8 cellular contexts compared by ENCODE assay signal in genomic region chr9:99818439-99818992, GRCh38. TPM values are rescaled to one million over a fixed set of nuclear protein-coding genes. Genes with fewer than 3 reads are reported as not detected.
DNase-seq lines count a peak whose midpoint lies in the region; ATAC-seq, FAIRE-seq and TF ChIP-seq lines count a peak whose summit lies in the region.

No MANE protein-coding gene starts in this region.

- no peak for TF ChIP-seq CTCF in A673 (conservative IDR thresholded peaks at IDR 0.05; ENCODE audit: low read depth, low read length)
- TF ChIP-seq CTCF in IMR-90 (conservative IDR thresholded peaks at IDR 0.05; ENCODE audit: low read depth, low read length): no peak
- TF ChIP-seq CTCF in GM12878 (IDR thresholded peaks at IDR 0.05 in 2 of 3, conservative IDR thresholded peaks at IDR 0.05 in 1 of 3; ENCODE audit: control insufficient read depth in 2 of 3, extremely low read depth in 1 of 3, insufficient read depth in 1 of 3, low read depth in 3 of 3, low read length in 3 of 3): no peak

- H2AK5ac ChIP-seq in IMR-90 (ENCODE audit: low read depth, low read length): peak overlapping the region; percentile 20

- no peaks in the 10 kb centered on the region for H3K36me3 ChIP-seq in A673 (ENCODE audit: insufficient read depth, low read length, poor library complexity, severe bottlenecking)
- no peaks in the 10 kb centered on the region for H3K36me3 ChIP-seq in IMR-90 (ENCODE audit: control insufficient read depth, insufficient read depth, low read length)
- no peaks in the 10 kb centered on the region for H3K36me3 ChIP-seq in GM12878 (ENCODE audit: control insufficient read depth in 2 of 2, insufficient read depth in 2 of 2, low read length in 1 of 2)
- no peaks in the 10 kb centered on the region for H3K36me3 ChIP-seq in mesodermal cell (ENCODE audit: control insufficient read depth, insufficient read depth, low read length)

- H3K9me3 ChIP-seq in A673 (ENCODE audit: low read depth, low read length, poor library complexity, severe bottlenecking) (no peaks in the 10 kb centered on the region), IMR-90 (ENCODE audit: control insufficient read depth, insufficient read depth, low read length) (no peaks in the 10 kb centered on the region), GM12878 (replicated peaks; ENCODE audit: control insufficient read depth, insufficient read depth, low read length) (no peaks in the 10 kb centered on the region), mesodermal cell (ENCODE audit: control insufficient read depth, low read length) (no peaks in the 10 kb centered on the region)

- ATAC-seq in IMR-90 (ENCODE audit: low read depth) (no peak), GM12878 (no peak), HG03135 (IDR thresholded peaks at IDR 0.05; ENCODE audit: unreplicated experiment) (no peak), HG02981 (IDR thresholded peaks at IDR 0.05; ENCODE audit: unreplicated experiment) (no peak)

- peak overlapping the region; percentile 56; the same call in 1 of the 2 replicates for H3K9ac ChIP-seq in IMR-90 (ENCODE audit: low read depth, low read length)
- H3K9ac ChIP-seq in GM12878 (ENCODE audit: control insufficient read depth, insufficient read depth, low read length): peak overlapping the region; percentile 83

- H3K4me3 ChIP-seq in A673 (ENCODE audit: low read depth, low read length, poor library complexity, severe bottlenecking): peak overlapping the region; percentile 85
- peak overlapping the region; percentile 65; the same call in 1 of the 2 replicates for H3K4me3 ChIP-seq in IMR-90 (ENCODE audit: insufficient read depth, low read depth, low read length)
- peak overlapping the region; percentile 77 for H3K4me3 ChIP-seq in GM12878
- peak overlapping the region; percentile 71 for H3K4me3 ChIP-seq in mesodermal cell (ENCODE audit: extremely low read depth, insufficient read depth, low read length, poor library complexity, severe bottlenecking)

- H3K56ac ChIP-seq in IMR-90 (ENCODE audit: extremely low read depth, insufficient read depth, low read length): no peak overlapping the region

- intact Hi-C loops in A673 (cut with micrococcal nuclease; ENCODE audit: unreplicated experiment): no loop called here
- intact Hi-C loops in IMR-90 (cut with micrococcal nuclease): no loop called here
- intact Hi-C loops in GM12878 (cut with micrococcal nuclease; ENCODE audit: unreplicated experiment): loop anchor here (5.0 kb wide), 1 partner anchor 521 kb away; no protein-coding TSS in a partner anchor

- no peak for TF ChIP-seq EP300 in GM12878 (IDR thresholded peaks at IDR 0.05; ENCODE audit: borderline replicate concordance in 1 of 2, control insufficient read depth in 1 of 2, low read depth in 2 of 2, low read length in 2 of 2)

- H2BK120ac ChIP-seq in IMR-90 (ENCODE audit: low read depth, low read length): 0 out of 2 replicates have a peak overlapping the region, but pooled peaks have one; percentile 15

- peak overlapping the region; percentile 42; the same call in 2 of the 3 replicates for H2BK15ac ChIP-seq in IMR-90 (ENCODE audit: low read depth, low read length)

- H3K14ac ChIP-seq in IMR-90 (replicated peaks; ENCODE audit: low read depth, low read length): peak overlapping the region; percentile 79

- peak overlapping the region; percentile 46; the same call in 1 of the 2 replicates for H3K4ac ChIP-seq in IMR-90 (ENCODE audit: low read depth, low read length)

- peak overlapping the region; percentile 67; the same call in 1 of the 2 replicates for H3K23ac ChIP-seq in IMR-90 (ENCODE audit: low read depth, low read length)

- peaks cover 2% of the 10 kb centered on the region for H3K79me2 ChIP-seq in GM12878 (ENCODE audit: control insufficient read depth, insufficient read depth, low read length)

- TF ChIP-seq POLR2A in IMR-90 (IDR thresholded peaks at IDR 0.05; ENCODE audit: low read depth, low read length) (no peak), GM12878 (IDR thresholded peaks at IDR 0.05; ENCODE audit: low read depth, low read length) (no peak)

- in situ Hi-C loops in IMR-90 (cut with MboI; ENCODE audit: low sequenced_read_pairs): loop anchor here (25.0 kb wide), 2 partner anchors 394 to 556 kb away; no protein-coding TSS in a partner anchor
- in situ Hi-C loops in GM12878 (cut with MboI): loop anchor here (25.0 kb wide), 2 partner anchors 194 to 394 kb away; no protein-coding TSS in a partner anchor

- H4K5ac ChIP-seq in IMR-90 (ENCODE audit: low read depth, low read length): no peak overlapping the region

- H2BK20ac ChIP-seq in IMR-90 (ENCODE audit: low read depth, low read length): no peak overlapping the region; the same call in 1 of the 2 replicates

- H4K8ac ChIP-seq in IMR-90 (ENCODE audit: low read depth in 2 of 2, low read length in 2 of 2): peak overlapping the region in 1 of 2 experiments; percentile 4; a peak in 1 of 4 replicates

- dilution Hi-C loops in IMR-90 (cut with HindIII; ENCODE audit: low sequenced_read_pairs, unreplicated experiment): no loop called here

- no peak for FAIRE-seq in GM12878 (lab: Jason Lieb, UNC)

- H3K18ac ChIP-seq in IMR-90 (ENCODE audit: low read depth, low read length): no peak overlapping the region

- H2AFZ ChIP-seq in IMR-90 (replicated peaks; ENCODE audit: low read length, poor library complexity) (peak overlapping the region; percentile 67), GM12878 (ENCODE audit: control insufficient read depth, low read depth, low read length) (no peak overlapping the region)

- peaks cover 4% of the 10 kb centered on the region; the same call in 1 of the 2 replicates for H3K9me1 ChIP-seq in IMR-90 (ENCODE audit: insufficient read depth, low read length)

- H3K4me1 ChIP-seq in A673 (ENCODE audit: insufficient read depth, low read length, poor library complexity, severe bottlenecking) (peaks cover 14% of the 10 kb centered on the region), IMR-90 (ENCODE audit: control insufficient read depth, insufficient read depth, low read length) (peaks cover 9% of the 10 kb centered on the region), GM12878 (ENCODE audit: control insufficient read depth, insufficient read depth, low read length) (peaks cover 5% of the 10 kb centered on the region), mesodermal cell (ENCODE audit: control insufficient read depth, insufficient read depth, low read length, poor library complexity, severe bottlenecking) (peaks cover 1% of the 10 kb centered on the region)

- SMC1A ChIA-PET in GM12878 (lab: Charles Lee; ENCODE audit: uncharacterized antibody, unreplicated experiment): interaction anchor here (0.6 to 1.4 kb wide), 6 partner anchors 8 to 586 kb away, joined by 3 to 4 read pairs (median 3); no protein-coding TSS in a partner anchor

- H3K27ac ChIP-seq in A673 (ENCODE audit: low read depth, low read length, poor library complexity, severe bottlenecking): peak overlapping the region; percentile 98
- peak overlapping the region; percentile 14; the same call in 1 of the 2 replicates for H3K27ac ChIP-seq in IMR-90 (ENCODE audit: insufficient read depth, low read length)
- H3K27ac ChIP-seq in GM12878 (ENCODE audit: control insufficient read depth, insufficient read depth): peak overlapping the region; percentile 92
- H3K27ac ChIP-seq in mesodermal cell (ENCODE audit: low read depth, low read length, severe bottlenecking): peak overlapping the region; percentile 97

- CTCF ChIA-PET in A673 (lab: Charles Lee): no interaction called here
- CTCF ChIA-PET in IMR-90 (lab: Yijun Ruan, JAX): no interaction called here
- CTCF ChIA-PET in GM12878 (lab: Yijun Ruan, JAX): interaction anchor here (0.7 to 1.5 kb wide), 4 partner anchors 8 to 587 kb away, joined by 3 to 5 read pairs (median 4); no protein-coding TSS in a partner anchor

- no peaks in the 10 kb centered on the region for H3K27me3 ChIP-seq in A673 (replicated peaks; ENCODE audit: insufficient read depth, low read depth, low read length, poor library complexity)
- H3K27me3 ChIP-seq in IMR-90 (ENCODE audit: control insufficient read depth, insufficient read depth, low read length): no peaks in the 10 kb centered on the region
- no peaks in the 10 kb centered on the region for H3K27me3 ChIP-seq in GM12878 (replicated peaks in 1 of 2; ENCODE audit: control insufficient read depth in 2 of 2, insufficient read depth in 2 of 2, low read length in 1 of 2)

- TSS peak; percentile 46 for BruUV-seq in A673 (replicated peaks; lab: Mats Ljungman, UMichigan)
- BruUV-seq in IMR-90 (replicated peaks; lab: Mats Ljungman, UMichigan): no TSS peak
- BruUV-seq in GM12878 (replicated peaks; lab: Mats Ljungman, UMichigan): TSS peak; percentile 67

- no peak for TF ChIP-seq RAD21 in IMR-90 (IDR thresholded peaks at IDR 0.05; ENCODE audit: low read length)
- TF ChIP-seq RAD21 in GM12878 (IDR thresholded peaks at IDR 0.05; ENCODE audit: insufficient read depth, low read depth, low read length): no peak

- peak overlapping the region; percentile 40 for H2BK5ac ChIP-seq in IMR-90 (ENCODE audit: low read depth, low read length, poor library complexity, severe bottlenecking)

- H2AK9ac ChIP-seq in IMR-90 (replicated peaks; ENCODE audit: low read depth, low read length, poor library complexity): peak overlapping the region; percentile 66

- RAD21 ChIA-PET in GM12878 (lab: Charles Lee; ENCODE audit: unreplicated experiment): interaction anchor here (0.8 to 2.2 kb wide), 12 partner anchors 8 to 635 kb away, joined by 3 to 6 read pairs (median 4); no protein-coding TSS in a partner anchor

- peaks cover 4 to 20% of the 10 kb centered on the region in 2 experiments; a peak in 3 of 4 replicates for H3K79me1 ChIP-seq in IMR-90 (ENCODE audit: low read depth in 1 of 2, low read length in 2 of 2)

- WGBS in IMR-90 (ENCODE audit: extremely low coverage in 2 of 2, insufficient read length in 1 of 2), 2 experiments: no CpG with 5 or more reads among the region's 7 CpGs
- WGBS in GM12878 (ENCODE audit: insufficient coverage, insufficient replicate concordance, low lambda C conversion rate, missing lambda C conversion rate): 85% methylated on average over 7 of the region's 7 CpGs
- 23 to 24% methylated on average over 5 to 6 of the region's 7 CpGs for WGBS in mesodermal cell (ENCODE audit: insufficient coverage in 2 of 2), 2 experiments

- DNase-seq in A673 (ENCODE audit: low spot score): no peak
- DNase-seq in IMR-90: no peak
- no peak for DNase-seq in GM12878 (ENCODE audit: low read depth, low spot score)
- no peak for DNase-seq in NCI-H446 treated with DMSO at 0.1 percent for 48 hours (lab: John Stamatoyannopoulos, UW)
- no peak for DNase-seq in AG20443 (ENCODE audit: low spot score)

- POLR2A ChIA-PET in A673 (lab: Charles Lee; ENCODE audit: low non-redundant PET): no interaction called here
- POLR2A ChIA-PET in IMR-90 (lab: Charles Lee; ENCODE audit: unreplicated experiment): no interaction called here
- POLR2A ChIA-PET in GM12878 (lab: Charles Lee): interaction anchor here (0.6 kb wide), 1 partner anchor 275 kb away, joined by 3 read pairs; no protein-coding TSS in a partner anchor

- H4K20me1 ChIP-seq in IMR-90 (ENCODE audit: insufficient read depth, low read length) (peaks cover 4% of the 10 kb centered on the region), GM12878 (ENCODE audit: control insufficient read depth, insufficient read depth) (no peaks in the 10 kb centered on the region; the same call in 1 of the 2 replicates)

- H3K4me2 ChIP-seq in IMR-90 (ENCODE audit: low read depth, low read length) (peak overlapping the region; percentile 71), GM12878 (ENCODE audit: control insufficient read depth, insufficient read depth) (peak overlapping the region; percentile 80)

- H4K91ac ChIP-seq in IMR-90 (ENCODE audit: insufficient read depth, low read depth, low read length): peak overlapping the region; percentile 17; the same call in 1 of the 2 replicates

RNA-seq across cellular contexts. Expression of gene NR4A3, which starts 3.2 kb away (rescaled TPM):
- total RNA-seq in A673 (2021) (6.4 and 6.6 TPM in 2 replicates), IMR-90 (2012; rRNA removed) (0.54 and 1.9 TPM in 2 replicates), GM12878 (2014; rRNA removed) (0.54 and 0.79 TPM in 2 replicates), GM12878 (2014; rRNA removed; fragmentation: Illumina TruSeq; extraction: Trizol) (0.40 and 0.51 TPM in 2 replicates), GM12878 (2021) (2.1 and 2.6 TPM in 2 replicates)
- polyA plus RNA-seq in IMR-90 (2012; rRNA removed) (0.27 and 0.37 TPM in 2 replicates), GM12878 (2011; rRNA removed) (0.64 and 0.79 TPM in 2 replicates), GM12878 (2014; fragmentation: Illumina TruSeq; extraction: Trizol) (1.1 and 1.6 TPM in 2 replicates), GM12878 (2014; fragmentation: Nextera tagmentation; extraction: Ambion mirVana) (under 1 TPM; 0.10 to 0.31 TPM), GM12878 (2014; rRNA removed) (0.81 and 0.83 TPM in 2 replicates), GM12878 (2016; fragmentation: Nextera tagmentation; extraction: Ambion mirVana) (under 1 TPM in 1 of 2 experiments, not detected in 1; 0.04 TPM)
- 0.48 and 2.2 TPM in 2 replicates for polyA plus RNA-seq in IMR-90 (2012; cell fraction: cytosol; rRNA removed)
- polyA plus RNA-seq in IMR-90 (2012; cell fraction: nucleus; rRNA removed; ENCODE audit: low replicate concordance): 10.7 and 31.9 TPM in 2 replicates
- 6.2 and 7.1 TPM in 2 replicates for total RNA-seq in GM12878 (2013; cell fraction: nucleolus; rRNA removed)
- 0.46 TPM for polyA plus RNA-seq in GM12878 (2011; ENCODE audit: low read depth)
- polyA plus RNA-seq in GM12878 (2011; cell fraction: cytosol; rRNA removed): 0.33 and 0.58 TPM in 2 replicates
- polyA plus RNA-seq in GM12878 (2011; cell fraction: nucleus; rRNA removed): 1.4 and 1.7 TPM in 2 replicates
- 0.88 and 1.8 TPM in 2 replicates for polyA plus RNA-seq in GM12878 (2012)
- polyA minus RNA-seq in GM12878 (2011; rRNA and poly(A)+ RNA removed): 0.73 and 0.88 TPM in 2 replicates
- polyA minus RNA-seq in GM12878 (2011; cell fraction: cytosol; rRNA and poly(A)+ RNA removed): 0.73 and 1.1 TPM in 2 replicates
- 1.8 and 2.9 TPM in 2 replicates for polyA minus RNA-seq in GM12878 (2011; cell fraction: nucleus; rRNA and poly(A)+ RNA removed)
- polyA plus RNA-seq in mesodermal cell (2013, experiment 1 of 2): 0.96 TPM
- polyA plus RNA-seq in mesodermal cell (2013, experiment 2 of 2): 0.81 TPM

Comparison
In these comparisons a context has a peak if more than half of its experiments do, and no peak if none do; other contexts are left out.
1. H3K27ac ChIP-seq: peak in every context shown above with its lines; median percentile 98 in A673; 97 in mesodermal cell; 92 in GM12878; 14 in IMR-90.